In the genomic region with DNA sequence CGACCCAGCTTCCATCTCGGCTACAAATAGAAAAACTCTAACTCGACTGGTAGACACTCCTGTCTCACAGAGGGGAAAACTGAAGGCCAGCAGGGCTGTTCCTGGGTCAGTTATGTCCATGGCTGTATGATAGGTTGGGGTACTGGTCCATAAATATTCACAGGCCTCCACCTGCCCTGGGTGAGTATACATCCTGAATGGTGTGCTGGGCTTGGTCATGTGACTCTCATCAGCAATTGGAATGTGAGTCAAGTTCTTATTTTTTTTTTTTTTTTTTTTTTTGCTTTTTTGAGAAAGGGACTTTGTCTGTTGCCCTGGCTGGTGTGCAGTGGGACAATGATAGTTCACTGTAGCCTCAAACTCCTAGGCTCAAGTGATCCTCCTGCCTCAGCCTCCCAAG, we compare ENCODE assay signal across 19 cellular contexts.
"Had no signal": no experiment of that assay in that cellular context is flagged by ENCODE, and none has a peak within 500 bp of the region (broad histone marks: within the 10 kb centered on the region; RNA-seq: fewer than 3 reads in every experiment).

No MANE protein-coding gene starts in this region.

- H3K27ac Mint-ChIP-seq: activated CD8-positive, alpha-beta T cell treated with anti-CD3 and anti-CD28 coated beads, Interleukin-2, amount 10 ng/mL, durations not matched to agents 7 days and 5 days; activated T-cell treated with anti-CD3 and anti-CD28 coated beads, Interleukin-2, amount 50 U/mL, for 24 hours; brain; stimulated activated naive CD8-positive, alpha-beta T cell treated with anti-CD3 and anti-CD28 coated beads, Interleukin-15, Interleukin-2, amounts not matched to agents 100 ng/mL and 50 ng/mL, for 24 hours; T-helper 17 cell had no signal

- H3K27me3 Mint-ChIP-seq: activated T-cell treated with anti-CD3 and anti-CD28 coated beads, Interleukin-2, amount 50 U/mL, for 24 hours; natural killer cell treated with Interleukin-12 subunit alpha and Interleukin-12 subunit beta and Interleukin-15 and Interleukin-18, amount 100 ng/mL, for 72 hours; T-helper 17 cell had no signal

- ATAC-seq: activated CD4-positive, CD25-positive, alpha-beta regulatory T cell treated with anti-CD3 and anti-CD28 coated beads, Interleukin-2, amount 50 U/mL, for 24 hours; activated CD8-positive, alpha-beta T cell treated with anti-CD3 and anti-CD28 coated beads, Interleukin-2, amount 10 ng/mL, durations not matched to agents 7 days and 5 days; gastroesophageal sphincter; natural killer cell treated with Interleukin-12 subunit alpha and Interleukin-12 subunit beta and Interleukin-15 and Interleukin-18, amount 100 ng/mL, for 72 hours; psoas muscle; T-helper 17 cell had no signal

- H3K36me3 Mint-ChIP-seq: brain had no signal

- H3K4me1 Mint-ChIP-seq: brain had no signal

- DNase-seq: activated CD4-positive, alpha-beta T cell treated with anti-CD3 and anti-CD28 coated beads, Interleukin-2, amount 50 U/mL, for 1 hour; activated CD8-positive, alpha-beta T cell treated with anti-CD3 and anti-CD28 coated beads, Interleukin-2, amount 10 ng/mL, durations not matched to agents 7 days and 5 days; activated naive CD4-positive, alpha-beta T cell treated with anti-CD3 and anti-CD28 coated beads, Interleukin-2, amount 50 U/mL, for 16 hours; colonic mucosa; hypothalamus; left ventricle myocardium superior; mammary epithelial cell; ovary; psoas muscle; stimulated activated CD4-positive, alpha-beta T cell treated with anti-CD3 and anti-CD28 coated beads, Interleukin-4, amount 100 ng/mL, for 24 hours; substantia nigra; SW 1271; T-helper 17 cell had no signal

- H3K4me3 Mint-ChIP-seq: activated CD8-positive, alpha-beta T cell treated with anti-CD3 and anti-CD28 coated beads, Interleukin-2, amount 10 ng/mL, durations not matched to agents 7 days and 5 days; activated T-cell treated with anti-CD3 and anti-CD28 coated beads, Interleukin-2, amount 50 U/mL, for 24 hours; brain; stimulated activated naive CD8-positive, alpha-beta T cell treated with anti-CD3 and anti-CD28 coated beads, Interleukin-15, Interleukin-2, amounts not matched to agents 100 ng/mL and 50 ng/mL, for 24 hours; T-helper 17 cell had no signal
